ENCODE assay signal across 17 cellular contexts in the genomic region with DNA sequence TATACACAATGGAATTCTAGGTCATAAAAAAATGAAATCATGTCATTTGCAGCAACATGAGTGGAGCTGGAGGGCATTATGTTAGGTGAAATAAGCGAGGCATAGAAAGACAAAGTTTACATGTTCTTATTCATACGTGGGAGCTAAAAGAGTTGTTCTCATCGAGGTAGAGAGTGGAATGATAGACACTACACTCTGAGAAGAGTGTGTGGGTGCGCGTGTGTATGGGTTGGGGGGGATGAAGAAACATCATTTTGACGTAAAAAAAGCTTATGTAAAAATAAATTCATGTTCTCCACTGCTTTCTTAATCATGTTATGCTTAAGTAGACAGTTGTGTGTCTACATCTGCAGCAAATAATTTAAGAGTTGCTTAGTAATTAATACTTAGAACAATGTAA.
"Had no signal": no experiment of that assay in that cellular context is flagged by ENCODE, and none has a peak within 500 bp of the region (broad histone marks: within the 10 kb centered on the region; RNA-seq: fewer than 3 reads in every experiment).

No MANE protein-coding gene starts in this region.

- DNase-seq: colonic mucosa; cortex of kidney; dermis blood vessel endothelial cell; dorsolateral prefrontal cortex; effector CD4-positive, alpha-beta T cell; effector CD8-positive, alpha-beta T cell; effector memory CD4-positive, alpha-beta T cell; effector memory CD8-positive, alpha-beta T cell; endodermal cell; erythroblast; esophagus squamous epithelium; foreskin fibroblast; foreskin melanocyte; gastrocnemius medialis; glutamatergic neuron; heart left ventricle; heart right ventricle had no signal
